ENCODE assay signal across 11 cellular contexts in the genomic region with DNA sequence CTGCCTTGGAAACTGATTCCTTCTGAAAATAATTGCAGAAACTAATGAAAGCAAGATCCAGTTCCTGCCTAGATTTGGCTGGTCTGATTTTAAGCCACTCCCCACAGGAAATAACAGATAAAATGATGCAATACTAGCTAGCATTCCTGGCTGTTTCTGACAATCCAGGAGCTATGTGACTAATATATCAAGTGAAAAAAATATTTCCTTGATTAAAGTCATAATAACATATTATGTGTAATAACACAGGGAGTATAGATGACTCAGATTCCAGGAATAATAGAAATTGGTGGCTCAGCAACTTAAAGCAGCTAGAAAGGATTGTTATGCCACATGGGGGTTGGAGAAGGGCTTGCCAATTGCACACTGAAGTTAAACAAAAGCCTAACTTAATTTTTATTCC.
DNase-seq lines count a peak whose midpoint lies in the region; FAIRE-seq and TF ChIP-seq lines count a peak whose summit lies in the region.
"Had no signal": no experiment of that assay in that cellular context is flagged by ENCODE, and none has a peak within 500 bp of the region (broad histone marks: within the 10 kb centered on the region; RNA-seq: fewer than 3 reads in every experiment).

No MANE protein-coding gene starts in this region.

- DNase-seq in NCI-H1417 (lab: John Stamatoyannopoulos, UW) (peak in 2 of 3 experiments; percentile 5 to 33), NCI-H1417 treated with DMSO at 0.1 percent for 48 hours (lab: John Stamatoyannopoulos, UW) (no peak), kidney (no peak), type B pancreatic cell (ENCODE audit: extremely low spot score, unreplicated experiment) (no peak), GM19238 (ENCODE audit: insufficient read length, low spot score) (no peak), amygdala (lab: John Stamatoyannopoulos, UW) (no peak), NOMO-1 treated with DMSO at 0.1 percent for 48 hours (lab: John Stamatoyannopoulos, UW; ENCODE audit: unreplicated experiment) (no peak)
- DNase-seq: left colon had no signal

- H3K27me3 Mint-ChIP-seq in brain (peaks cover 7% of the 10 kb centered on the region), type B pancreatic cell (no peaks in the 10 kb centered on the region)
- H3K27me3 Mint-ChIP-seq: B cell had no signal

- H3K9ac ChIP-seq in kidney (ENCODE audit: low read length in 2 of 2), result no peak overlapping the region

- peaks cover 0 to 4% (median 0%) of the 10 kb centered on the region in 5 experiments for H3K9me3 Mint-ChIP-seq in brain
- no peaks in the 10 kb centered on the region for H3K9me3 Mint-ChIP-seq in type B pancreatic cell

- H3K36me3 ChIP-seq in kidney (ENCODE audit: control insufficient read depth in 1 of 2, insufficient read depth in 2 of 2, low read length in 2 of 2), result no peaks in the 10 kb centered on the region
- H3K36me3 ChIP-seq: upper lobe of left lung had no signal

- H3K27ac Mint-ChIP-seq in brain (peak overlapping the region in 3 of 5 experiments; percentile 2 to 92 (median 84)), type B pancreatic cell (peak overlapping the region; percentile 24)
- H3K27ac Mint-ChIP-seq: B cell had no signal

- intact Hi-C loops in kidney (cut with DNase I), result no loop called here

- H3K36me3 Mint-ChIP-seq in brain (no peaks in the 10 kb centered on the region), type B pancreatic cell (no peaks in the 10 kb centered on the region)

- no peak overlapping the region for H3K4me3 ChIP-seq in kidney (ENCODE audit: low read length in 2 of 2)
- H3K4me3 ChIP-seq: upper lobe of left lung had no signal

- no peaks in the 10 kb centered on the region for H3K9me3 ChIP-seq in kidney (ENCODE audit: control insufficient read depth in 1 of 2, low read length in 2 of 2)
- H3K9me3 ChIP-seq: upper lobe of left lung had no signal

- peak overlapping the region in 1 of 2 donors; percentile 11 for H3K27ac ChIP-seq in kidney (ENCODE audit: low read depth in 2 of 2, low read length in 2 of 2)

- no peak for TF ChIP-seq CTCF in brain (conservative IDR thresholded peaks at IDR 0.05)
- no peak for TF ChIP-seq CTCF in kidney (IDR thresholded peaks at IDR 0.05; ENCODE audit: borderline replicate concordance, extremely low read depth, insufficient read depth)
- no peak for TF ChIP-seq CTCF in type B pancreatic cell (conservative IDR thresholded peaks at IDR 0.05)

- peak; percentile 37 for FAIRE-seq in kidney (lab: Jason Lieb, UNC)

- peaks cover 21% of the 10 kb centered on the region for H3K4me1 Mint-ChIP-seq in brain
- peaks cover 10% of the 10 kb centered on the region for H3K4me1 Mint-ChIP-seq in type B pancreatic cell (ENCODE audit: unreplicated experiment)
- H3K4me1 Mint-ChIP-seq: B cell had no signal

- H3K4me1 ChIP-seq in kidney (ENCODE audit: control insufficient read depth in 1 of 2, insufficient read depth in 1 of 2, low read depth in 1 of 2, low read length in 2 of 2), result no peaks in the 10 kb centered on the region

- H3K4me3 Mint-ChIP-seq in brain (no peak overlapping the region), type B pancreatic cell (no peak overlapping the region)
- H3K4me3 Mint-ChIP-seq: B cell had no signal

Comparison
In these comparisons a context has a peak if more than half of its experiments do, and no peak if none do; other contexts are left out.
1. DNase-seq: peak in NCI-H1417 (2 of 3); none in NCI-H1417 treated with DMSO at 0.1 percent for 48 hours (single experiment), kidney (single experiment), type B pancreatic cell (single experiment), GM19238 (single experiment), amygdala (0 of 56) and NOMO-1 treated with DMSO at 0.1 percent for 48 hours (single experiment).